Comparison of ENCODE assay signal across 8 cellular contexts in genomic region chr12:39587247-39587646, GRCh38. TPM values are rescaled to one million over a fixed set of nuclear protein-coding genes. Genes with fewer than 3 reads are reported as not detected.
A peak's percentile ranks its signal among the peaks of the same experiment; 100 is the strongest.
DNase-seq lines count a peak whose midpoint lies in the region; FAIRE-seq and TF ChIP-seq lines count a peak whose summit lies in the region.

No MANE protein-coding gene starts in this region.

- H3K4me1 ChIP-seq in H9 (ENCODE audit: insufficient read depth, low read length) (no peaks in the 10 kb centered on the region), kidney (ENCODE audit: control insufficient read depth in 1 of 2, insufficient read depth in 1 of 2, low read depth in 1 of 2, low read length in 2 of 2) (peaks cover 0 to 4% of the 10 kb centered on the region in 2 donors)

- no peak overlapping the region for H2BK120ac ChIP-seq in H9 (ENCODE audit: low read depth, low read length, poor library complexity, severe bottlenecking)

- H3K79me2 ChIP-seq in H9 (ENCODE audit: insufficient read depth, low read length), result no peaks in the 10 kb centered on the region

- intact Hi-C loops in kidney (cut with DNase I), result no loop called here

- no peaks in the 10 kb centered on the region for H3K36me3 ChIP-seq in kidney (ENCODE audit: control insufficient read depth in 1 of 2, insufficient read depth in 2 of 2, low read length in 2 of 2)

- no peak overlapping the region for H3K4me3 Mint-ChIP-seq in H9

- H3K9ac ChIP-seq in H9 (ENCODE audit: extremely low read depth, insufficient read length, low read length) (no peak overlapping the region), kidney (ENCODE audit: low read length in 2 of 2) (no peak overlapping the region)

- H2BK15ac ChIP-seq in H9 (ENCODE audit: low read depth, low read length), result no peak overlapping the region

- no peak overlapping the region for H3T11ph ChIP-seq in H9 (ENCODE audit: low read length)

- no peak overlapping the region for H2BK5ac ChIP-seq in H9 (ENCODE audit: insufficient read length, low read length)

- H3K9me3 ChIP-seq in H9 (ENCODE audit: control insufficient read depth, low read depth, low read length) (no peaks in the 10 kb centered on the region), kidney (ENCODE audit: control insufficient read depth in 1 of 2, low read length in 2 of 2) (no peaks in the 10 kb centered on the region)

- no peak overlapping the region for H3K27ac Mint-ChIP-seq in H9

- no peak overlapping the region for H2AFZ ChIP-seq in H9 (ENCODE audit: low read length)

- no peak overlapping the region for H2AK5ac ChIP-seq in H9 (ENCODE audit: insufficient read length, low read length)

- no peaks in the 10 kb centered on the region for H4K20me1 ChIP-seq in H9 (ENCODE audit: control insufficient read depth, insufficient read depth, insufficient read length)

- no peak overlapping the region for H3K23ac ChIP-seq in H9 (ENCODE audit: insufficient read length, low read depth, low read length)

- TF ChIP-seq CTCF in H9 (conservative IDR thresholded peaks at IDR 0.05) (peak; percentile 41; the same call in 2 of the 3 replicates), kidney (IDR thresholded peaks at IDR 0.05; ENCODE audit: borderline replicate concordance, extremely low read depth, insufficient read depth) (no peak)

- no peak overlapping the region for H4K91ac ChIP-seq in H9 (ENCODE audit: insufficient read length, low read depth, low read length)

- H2BK20ac ChIP-seq in H9 (ENCODE audit: low read depth, low read length, poor library complexity, severe bottlenecking), result no peak overlapping the region

- H3K36me3 Mint-ChIP-seq in H9 (ENCODE audit: insufficient read depth in 1 of 3, low read depth in 3 of 3), result no peaks in the 10 kb centered on the region

- H3K79me1 ChIP-seq in H9 (ENCODE audit: insufficient read depth, low read depth, low read length, poor library complexity, severe bottlenecking), result no peaks in the 10 kb centered on the region

- no peaks in the 10 kb centered on the region for H3K4me1 Mint-ChIP-seq in H9

- H3K56ac ChIP-seq in H9 (ENCODE audit: insufficient read length, low read depth, low read length), result no peak overlapping the region

- DNase-seq in activated naive CD4-positive, alpha-beta T cell treated with Interleukin-2 at 50 U/mL for 16 hours, result peak; percentile 10
- no peak for DNase-seq in activated naive CD4-positive, alpha-beta T cell (lab: John Stamatoyannopoulos, UW)
- DNase-seq in H9 (no peak), OCI-M1 (lab: John Stamatoyannopoulos, UW) (peak; percentile 58), foreskin melanocyte (peak; percentile 16), hepatic stellate cell (ENCODE audit: low spot score) (no peak), superior temporal gyrus (ENCODE audit: extremely low spot score) (no peak), kidney (no peak)

- H3K18ac ChIP-seq in H9 (ENCODE audit: insufficient read length, low read depth, low read length), result no peak overlapping the region

- no peak overlapping the region for H4K5ac ChIP-seq in H9 (ENCODE audit: insufficient read length, low read depth, low read length)

- H3K4me3 ChIP-seq in kidney (ENCODE audit: low read length in 2 of 2), result no peak overlapping the region

- H2BK12ac ChIP-seq in H9 (ENCODE audit: insufficient read length, low read depth, low read length), result no peak overlapping the region

- H3K14ac ChIP-seq in H9 (ENCODE audit: insufficient read depth, low read length), result no peak overlapping the region

- no peak overlapping the region for H3K27ac ChIP-seq in H9 (ENCODE audit: insufficient read length, low read depth, low read length)
- H3K27ac ChIP-seq in kidney (ENCODE audit: low read depth in 2 of 2, low read length in 2 of 2), result no peak overlapping the region

- H3K27me3 Mint-ChIP-seq in H9 (ENCODE audit: low read depth), result no peaks in the 10 kb centered on the region

- WGBS in H9 (ENCODE audit: extremely low coverage, insufficient read length, low lambda C conversion rate), result no CpG with 5 or more reads among the region's 3 CpGs

- FAIRE-seq in kidney (lab: Jason Lieb, UNC), result no peak

- no peak overlapping the region for H3K4ac ChIP-seq in H9 (ENCODE audit: low read depth, low read length)

- H3K9me3 Mint-ChIP-seq in H9, result peaks cover 2 to 3% of the 10 kb centered on the region in 2 experiments; a peak in 1 of 5 replicates

- no peak overlapping the region for H3K4me2 ChIP-seq in H9 (ENCODE audit: insufficient read depth, insufficient read length, low read length)

- H4K8ac ChIP-seq in H9 (replicated peaks; ENCODE audit: insufficient read length, low read depth, low read length), result no peak overlapping the region

- no peaks in the 10 kb centered on the region for H3K27me3 ChIP-seq in H9 (ENCODE audit: insufficient read depth, low read length)

- no peaks in the 10 kb centered on the region for H3K23me2 ChIP-seq in H9 (ENCODE audit: insufficient read length, low read depth, low read length, poor library complexity, severe bottlenecking)

RNA-seq across cellular contexts. Expression of gene ABCD2, which starts 32.4 kb away (rescaled TPM):
- total RNA-seq in H9 (2021) (not detected in 2 replicates), kidney (1.4 TPM)
- polyA plus RNA-seq in kidney (ENCODE audit: insufficient read depth, low read depth, low replicate concordance), result 0.17 TPM

Comparison
In these comparisons a context has a peak if more than half of its experiments do, and no peak if none do; other contexts are left out.
1. DNase-seq: peak in activated naive CD4-positive, alpha-beta T cell treated with Interleukin-2 at 50 U/mL for 16 hours (single experiment), OCI-M1 (single experiment) and foreskin melanocyte (single experiment); none in activated naive CD4-positive, alpha-beta T cell (0 of 4), H9 (single experiment), hepatic stellate cell (single experiment), superior temporal gyrus (single experiment) and kidney (single experiment).